In the genomic region with DNA sequence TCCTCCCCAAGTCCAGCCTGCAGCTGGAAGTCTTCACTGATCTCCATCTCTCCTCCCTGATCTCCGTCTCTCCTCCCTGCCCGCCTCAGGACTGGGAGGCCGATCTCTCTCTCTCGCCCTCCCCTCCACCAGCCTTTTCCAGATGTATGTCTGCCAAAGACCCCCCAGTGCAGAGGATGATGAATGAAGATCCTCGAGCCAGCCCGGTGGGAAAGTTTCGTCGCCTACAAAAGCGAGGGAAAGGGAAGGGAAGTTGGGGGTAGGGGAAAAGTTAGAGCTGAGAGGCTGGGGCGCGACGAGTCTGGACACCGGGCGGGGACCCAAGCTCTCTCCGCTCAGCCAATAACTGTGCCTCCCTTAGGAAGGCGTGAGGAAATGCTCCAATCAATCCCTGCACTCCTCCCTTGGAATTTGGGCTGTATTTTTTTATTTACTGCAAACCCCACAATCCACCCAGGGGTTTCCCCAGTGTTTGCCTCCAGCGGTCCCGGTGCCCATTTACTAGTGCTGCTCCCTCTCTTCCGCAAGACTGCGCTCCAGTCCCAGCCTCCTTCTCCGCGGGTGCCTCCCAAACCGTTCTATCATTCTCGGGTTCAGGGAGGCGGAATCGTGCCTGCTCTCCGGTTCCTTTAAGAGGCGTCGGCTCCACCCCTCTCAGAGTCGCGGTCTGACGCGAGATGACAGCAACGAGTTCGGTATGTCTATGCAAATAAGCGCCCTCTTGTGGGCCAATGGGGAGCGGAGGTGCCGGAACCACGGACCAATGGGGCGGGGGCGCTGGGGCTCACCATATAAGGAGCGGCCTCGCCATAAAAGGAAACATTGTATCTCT, we compare ENCODE assay signal across 8 cellular contexts. TPM values are rescaled to one million over a fixed set of nuclear protein-coding genes. Genes with fewer than 3 reads are reported as not detected.
A peak's percentile ranks its signal among the peaks of the same experiment; 100 is the strongest.
DNase-seq lines count a peak whose midpoint lies in the region; ATAC-seq and TF ChIP-seq lines count a peak whose summit lies in the region.

A gene (plus strand): TSS at position 818 of the 832 bp plus-strand sequence. CDS start 388 bp downstream, outside the sequence.

- H3K36me3 Mint-ChIP-seq in activated CD4-positive, alpha-beta T cell treated with anti-CD3 and anti-CD28 coated beads for 36 hours (ENCODE audit: low read depth) = peaks cover 19% of the 10 kb centered on the region

- intact Hi-C loops in activated CD4-positive, alpha-beta T cell treated with anti-CD3 and anti-CD28 coated beads for 36 hours (cut with DNase I, micrococcal nuclease) = loop anchor here (1.0 to 10.0 kb wide), 17 partner anchors 54 to 957 kb away; a partner anchor contains a TSS
- intact Hi-C loops in colonic mucosa (cut with DNase I) = no loop called here

- DNase-seq in AML-193 (lab: John Stamatoyannopoulos, UW) = peak; percentile 100
- DNase-seq in NCI-H524 (lab: John Stamatoyannopoulos, UW) = peak; percentile 99
- peak; percentile 99 for DNase-seq in activated CD4-positive, alpha-beta T cell treated with anti-CD3 and anti-CD28 coated beads for 36 hours
- peak; percentile 100 for DNase-seq in colonic mucosa
- DNase-seq in kidney tubule cell (ENCODE audit: low spot score) = peak; percentile 100
- peak; percentile 93 to 99 (median 98) for DNase-seq in stimulated activated CD4-positive, alpha-beta T cell treated with anti-CD3 and anti-CD28 coated beads, Interleukin-1b, Interleukin-23, amount 100 ng/mL, for 24 hours (ENCODE audit: low read depth in 4 of 4, low spot score in 1 of 4)

- POLR2A ChIA-PET in activated CD4-positive, alpha-beta T cell treated with anti-CD3 and anti-CD28 coated beads for 36 hours (lab: Charles Lee) = interaction anchor here (1.7 kb wide), 1 partner anchor 12 kb away, joined by 8 read pairs; a partner anchor contains a TSS

- peaks cover 2% of the 10 kb centered on the region for H3K36me3 ChIP-seq in colonic mucosa

- no peaks in the 10 kb centered on the region for H3K9me3 ChIP-seq in colonic mucosa

- peak within 1 kb of the TSS; percentile 96 for H3K4me3 ChIP-seq in colonic mucosa

- CTCF ChIA-PET in activated CD4-positive, alpha-beta T cell treated with anti-CD3 and anti-CD28 coated beads for 36 hours (lab: Charles Lee) = interaction anchor here (0.6 kb wide), 1 partner anchor 562 kb away, joined by 3 read pairs; no protein-coding TSS in a partner anchor

- H3K27ac Mint-ChIP-seq in activated CD4-positive, alpha-beta T cell treated with anti-CD3 and anti-CD28 coated beads for 36 hours = peak within 1 kb of the TSS; percentile 91

- peaks cover 15% of the 10 kb centered on the region for H3K4me1 ChIP-seq in colonic mucosa

- H3K9me3 Mint-ChIP-seq in activated CD4-positive, alpha-beta T cell treated with anti-CD3 and anti-CD28 coated beads for 36 hours (ENCODE audit: low read depth) = no peaks in the 10 kb centered on the region

- H3K27ac ChIP-seq in colonic mucosa = peak within 1 kb of the TSS; percentile 86

- peak; percentile 63 for TF ChIP-seq POLR2A in GM19099 (IDR thresholded peaks at IDR 0.05; ENCODE audit: extremely low read depth, insufficient read length, low read depth)

- H3K9ac ChIP-seq in colonic mucosa (ENCODE audit: low read depth in 2 of 2, low read length in 2 of 2) = peak within 1 kb of the TSS; percentile 90 to 97

- peak; percentile 61 for ATAC-seq in HG03442 (IDR thresholded peaks at IDR 0.05; ENCODE audit: unreplicated experiment)
- ATAC-seq in activated CD4-positive, alpha-beta T cell treated with anti-CD3 and anti-CD28 coated beads for 36 hours = peak; percentile 75

- H3K27me3 ChIP-seq in colonic mucosa = no peaks in the 10 kb centered on the region

- H3K4me1 Mint-ChIP-seq in activated CD4-positive, alpha-beta T cell treated with anti-CD3 and anti-CD28 coated beads for 36 hours = peaks cover 34% of the 10 kb centered on the region

- H3K27me3 Mint-ChIP-seq in activated CD4-positive, alpha-beta T cell treated with anti-CD3 and anti-CD28 coated beads for 36 hours = no peaks in the 10 kb centered on the region

- no peak for TF ChIP-seq CTCF in colonic mucosa (IDR thresholded peaks at IDR 0.05)

- H3K4me3 Mint-ChIP-seq in activated CD4-positive, alpha-beta T cell treated with anti-CD3 and anti-CD28 coated beads for 36 hours = peak within 1 kb of the TSS; percentile 85

RNA-seq across cellular contexts. Expression of the gene that starts here (rescaled TPM):
- 10 to 100 TPM; 37.6 to 38.5 TPM for total RNA-seq in activated CD4-positive, alpha-beta T cell treated with anti-CD3 and anti-CD28 coated beads for 36 hours
- 10 to 100 TPM; 24.8 to 37.6 TPM for total RNA-seq in colonic mucosa

Comparison
In these comparisons a context has a peak if more than half of its experiments do, and no peak if none do; other contexts are left out.
1. Peak in every context shown above with its lines: DNase-seq, ATAC-seq, H3K4me3 ChIP-seq and H3K27ac ChIP-seq.